In the genomic region with DNA sequence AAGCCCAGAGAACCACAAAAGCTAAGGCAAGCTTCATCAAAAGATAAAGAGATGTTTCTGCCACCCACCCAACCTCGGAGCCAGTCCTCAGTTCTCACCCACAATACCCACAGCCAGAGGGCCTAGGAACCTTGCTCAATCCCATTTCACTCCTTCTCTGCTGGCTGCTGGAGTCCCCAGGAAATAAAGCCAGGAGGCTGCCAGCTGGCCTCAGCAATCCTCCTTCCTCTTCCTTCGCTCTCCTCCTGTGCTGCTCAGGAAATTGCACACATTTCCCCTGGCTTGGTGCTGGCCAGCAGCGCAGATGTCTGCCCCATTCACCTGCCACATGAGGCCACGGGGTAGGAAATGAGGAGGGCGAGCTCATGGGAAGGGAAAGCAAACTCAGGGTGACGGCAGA, we compare ENCODE assay signal across 15 cellular contexts.
DNase-seq lines count a peak whose midpoint lies in the region; ATAC-seq, FAIRE-seq and TF ChIP-seq lines count a peak whose summit lies in the region.
"Had no signal": no experiment of that assay in that cellular context is flagged by ENCODE, and none has a peak within 500 bp of the region (broad histone marks: within the 10 kb centered on the region; RNA-seq: fewer than 3 reads in every experiment).

No MANE protein-coding gene starts in this region.

- FAIRE-seq in HepG2 (lab: Jason Lieb, UNC) = no peak

- no peaks in the 10 kb centered on the region for H3K9me3 Mint-ChIP-seq in activated CD8-positive, alpha-beta T cell treated with anti-CD3 and anti-CD28 coated beads, Interleukin-2, amount 10 ng/mL, durations not matched to agents 7 days and 5 days (ENCODE audit: insufficient read depth)
- H3K9me3 Mint-ChIP-seq: activated naive CD4-positive, alpha-beta T cell treated with anti-CD3 and anti-CD28 coated beads, Interleukin-2, amount 50 U/mL, for 72 hours had no signal

- H3K9me3 ChIP-seq in liver (ENCODE audit: control insufficient read depth in 4 of 4, low read length in 3 of 4) (no peaks in the 10 kb centered on the region), HepG2 (ENCODE audit: low read length) (no peaks in the 10 kb centered on the region), upper lobe of right lung (no peaks in the 10 kb centered on the region)
- H3K9me3 ChIP-seq: mucosa of descending colon had no signal

- no peak overlapping the region for H3K9ac ChIP-seq in liver (ENCODE audit: low read depth in 1 of 2, low read length in 2 of 2)
- no peak overlapping the region for H3K9ac ChIP-seq in HepG2 (ENCODE audit: insufficient read depth, low read depth, low read length)

- H3K4me1 ChIP-seq in liver (ENCODE audit: control insufficient read depth in 4 of 4, insufficient read depth in 4 of 4, low read length in 3 of 4) (no peaks in the 10 kb centered on the region), HepG2 (ENCODE audit: insufficient read depth, low read length) (no peaks in the 10 kb centered on the region), upper lobe of right lung (peaks cover 4% of the 10 kb centered on the region)

- no peak overlapping the region for H2AFZ ChIP-seq in HepG2 (ENCODE audit: low read length)

- H3K4me3 ChIP-seq in liver (ENCODE audit: low read depth in 1 of 3, low read length in 3 of 3) (no peak overlapping the region), HepG2 (replicated peaks in 1 of 3; ENCODE audit: insufficient read depth in 1 of 3, low read depth in 2 of 3, low read length in 3 of 3) (no peak overlapping the region), choroid plexus epithelial cell (ENCODE audit: low read depth, low read length) (no peak overlapping the region), upper lobe of right lung (no peak overlapping the region)
- H3K4me3 ChIP-seq: mucosa of descending colon had no signal

- no peak for ATAC-seq in HepG2
- peak; percentile 68 for ATAC-seq in upper lobe of right lung
- no peak for ATAC-seq in HG02884 (IDR thresholded peaks at IDR 0.05; ENCODE audit: unreplicated experiment)
- no peak for ATAC-seq in activated CD8-positive, alpha-beta T cell treated with anti-CD3 and anti-CD28 coated beads, Interleukin-2, amount 10 ng/mL, durations not matched to agents 7 days and 5 days
- no peak for ATAC-seq in GM19023 (IDR thresholded peaks at IDR 0.05; ENCODE audit: unreplicated experiment)
- ATAC-seq: activated naive CD4-positive, alpha-beta T cell treated with anti-CD3 and anti-CD28 coated beads, Interleukin-2, amount 50 U/mL, for 72 hours; mucosa of descending colon had no signal

- H3K27me3 Mint-ChIP-seq in activated CD8-positive, alpha-beta T cell treated with anti-CD3 and anti-CD28 coated beads, Interleukin-2, amount 10 ng/mL, durations not matched to agents 7 days and 5 days (ENCODE audit: low read depth) = peaks cover 11% of the 10 kb centered on the region

- intact Hi-C loops in HepG2 (cut with micrococcal nuclease; ENCODE audit: unreplicated experiment) = no loop called here
- intact Hi-C loops in upper lobe of right lung (cut with DNase I) = no loop called here

- in situ Hi-C loops in HepG2 (cut with HindIII; ENCODE audit: extremely low pct_ligation_motif_present, low pct_unique_long_range_greater_than_20kb) = no loop called here

- no peaks in the 10 kb centered on the region for H3K4me1 Mint-ChIP-seq in activated CD8-positive, alpha-beta T cell treated with anti-CD3 and anti-CD28 coated beads, Interleukin-2, amount 10 ng/mL, durations not matched to agents 7 days and 5 days (ENCODE audit: low read depth)

- H3K36me3 Mint-ChIP-seq in activated CD8-positive, alpha-beta T cell treated with anti-CD3 and anti-CD28 coated beads, Interleukin-2, amount 10 ng/mL, durations not matched to agents 7 days and 5 days (ENCODE audit: low read depth) = no peaks in the 10 kb centered on the region
- H3K36me3 Mint-ChIP-seq: activated naive CD4-positive, alpha-beta T cell treated with anti-CD3 and anti-CD28 coated beads, Interleukin-2, amount 50 U/mL, for 72 hours had no signal

- no peak for TF ChIP-seq CTCF in liver (IDR thresholded peaks at IDR 0.05; ENCODE audit: low read depth, low read length, missing input control)
- no peak for TF ChIP-seq CTCF in HepG2 (CRISPR knock-in tag; IDR thresholded peaks at IDR 0.05)
- TF ChIP-seq CTCF in choroid plexus epithelial cell (conservative IDR thresholded peaks at IDR 0.05; ENCODE audit: low read depth, low read length) = peak; percentile 16
- no peak for TF ChIP-seq CTCF in upper lobe of right lung (IDR thresholded peaks at IDR 0.05)

- no peak overlapping the region for H3K4me2 ChIP-seq in HepG2 (ENCODE audit: low read depth, low read length)

- DNase-seq in HepG2 (ENCODE audit: low spot score) (no peak), choroid plexus epithelial cell (ENCODE audit: low read depth) (peak; percentile 14), left kidney (ENCODE audit: low read depth, low spot score) (peak; percentile 4), upper lobe of right lung (no peak)
- no peak for DNase-seq in activated CD8-positive, alpha-beta T cell treated with anti-CD3 and anti-CD28 coated beads, Interleukin-2, amount 10 ng/mL, durations not matched to agents 7 days and 5 days
- DNase-seq: ACHN, COR-L47, H7 had no signal

- TF ChIP-seq RAD21 in liver (IDR thresholded peaks at IDR 0.05) = no peak
- no peak for TF ChIP-seq RAD21 in HepG2 (CRISPR knock-in tag; IDR thresholded peaks at IDR 0.05)

- WGBS in liver = 69% methylated on average over 6 of the region's 6 CpGs
- 24% methylated on average over 6 of the region's 6 CpGs for WGBS in HepG2 (ENCODE audit: low lambda C conversion rate)

- POLR2A ChIA-PET in HepG2 (lab: Yijun Ruan, JAX) = no interaction called here
- POLR2A ChIA-PET in activated CD8-positive, alpha-beta T cell treated with anti-CD3 and anti-CD28 coated beads, Interleukin-2, amount 10 ng/mL, durations not matched to agents 7 days and 5 days (lab: Charles Lee) = no interaction called here

- H3K79me2 ChIP-seq in HepG2 (ENCODE audit: insufficient read depth, low read length) = no peaks in the 10 kb centered on the region

- CTCF ChIA-PET in HepG2 (lab: Yijun Ruan, JAX; ENCODE audit: low intra/inter-chr PET ratio, low total read pairs) = no interaction called here
- CTCF ChIA-PET in activated CD8-positive, alpha-beta T cell treated with anti-CD3 and anti-CD28 coated beads, Interleukin-2, amount 10 ng/mL, durations not matched to agents 7 days and 5 days (lab: Charles Lee) = interaction anchor here (2.6 kb wide), 1 partner anchor 30 kb away, joined by 10 read pairs; no protein-coding TSS in a partner anchor

- BruUV-seq in HepG2 (replicated peaks; lab: Mats Ljungman, UMichigan) = no TSS peak

- TF ChIP-seq EP300 in HepG2 (IDR thresholded peaks at IDR 0.05; ENCODE audit: low read depth in 2 of 2, low read length in 2 of 2) = no peak
- no peak for TF ChIP-seq EP300 in HepG2 (CRISPR knock-in tag; IDR thresholded peaks at IDR 0.05; ENCODE audit: borderline replicate concordance)

- no peaks in the 10 kb centered on the region for H4K20me1 ChIP-seq in HepG2 (ENCODE audit: insufficient read depth, low read length)

- H3K4me3 Mint-ChIP-seq in activated CD8-positive, alpha-beta T cell treated with anti-CD3 and anti-CD28 coated beads, Interleukin-2, amount 10 ng/mL, durations not matched to agents 7 days and 5 days = no peak overlapping the region

- H3K36me3 ChIP-seq in liver (ENCODE audit: control insufficient read depth in 4 of 4, insufficient read depth in 3 of 4, low read depth in 1 of 4, low read length in 3 of 4) = no peaks in the 10 kb centered on the region
- no peaks in the 10 kb centered on the region for H3K36me3 ChIP-seq in HepG2 (replicated peaks in 1 of 2; ENCODE audit: control insufficient read depth in 1 of 2, insufficient read depth in 2 of 2, low read length in 2 of 2)
- H3K36me3 ChIP-seq in upper lobe of right lung = no peaks in the 10 kb centered on the region

- H3K27ac ChIP-seq in liver (ENCODE audit: low read depth in 1 of 2, low read length in 2 of 2) (no peak overlapping the region), HepG2 (ENCODE audit: extremely low read length, insufficient read depth, low read length) (no peak overlapping the region), upper lobe of right lung (no peak overlapping the region)
- H3K27ac ChIP-seq: RWPE1 had no signal

- no peak for TF ChIP-seq POLR2A in HepG2 (IDR thresholded peaks at IDR 0.05; ENCODE audit: insufficient read depth in 1 of 2, low read depth in 2 of 2, low read length in 2 of 2)

- no peak overlapping the region for H3K27ac Mint-ChIP-seq in activated CD8-positive, alpha-beta T cell treated with anti-CD3 and anti-CD28 coated beads, Interleukin-2, amount 10 ng/mL, durations not matched to agents 7 days and 5 days
- H3K27ac Mint-ChIP-seq: activated naive CD4-positive, alpha-beta T cell treated with anti-CD3 and anti-CD28 coated beads, Interleukin-2, amount 50 U/mL, for 72 hours; progenitor cell of endocrine pancreas had no signal

- H3K27me3 ChIP-seq in liver (ENCODE audit: control insufficient read depth in 4 of 4, insufficient read depth in 4 of 4, low read length in 3 of 4) = no peaks in the 10 kb centered on the region
- peaks cover 0 to 4% of the 10 kb centered on the region in 2 experiments; a peak in 4 of 5 replicates for H3K27me3 ChIP-seq in HepG2 (ENCODE audit: control insufficient read depth in 1 of 2, insufficient read depth in 2 of 2, low read length in 2 of 2)
- no peaks in the 10 kb centered on the region for H3K27me3 ChIP-seq in upper lobe of right lung

TF ChIP-seq in liver, 16 proteins besides CTCF, POLR2A, EP300 and RAD21 (continues in another document):
- TF ChIP-seq NR2F2 (IDR thresholded peaks at IDR 0.05) (peak; percentile 14), RXRA (IDR thresholded peaks at IDR 0.05) (no peak), TAF1 (conservative IDR thresholded peaks at IDR 0.05) (no peak)
- TF ChIP-seq, protein P1, sequence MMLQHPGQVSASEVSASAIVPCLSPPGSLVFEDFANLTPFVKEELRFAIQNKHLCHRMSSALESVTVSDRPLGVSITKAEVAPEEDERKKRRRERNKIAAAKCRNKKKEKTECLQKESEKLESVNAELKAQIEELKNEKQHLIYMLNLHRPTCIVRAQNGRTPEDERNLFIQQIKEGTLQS (IDR thresholded peaks at IDR 0.05) = no peak
- TF ChIP-seq, protein P2, sequence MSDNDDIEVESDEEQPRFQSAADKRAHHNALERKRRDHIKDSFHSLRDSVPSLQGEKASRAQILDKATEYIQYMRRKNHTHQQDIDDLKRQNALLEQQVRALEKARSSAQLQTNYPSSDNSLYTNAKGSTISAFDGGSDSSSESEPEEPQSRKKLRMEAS (IDR thresholded peaks at IDR 0.05) = no peak

TF ChIP-seq in HepG2, 621 proteins besides CTCF, POLR2A, EP300 and RAD21 (continues in another document):
- no peak for TF ChIP-seq NCOR1 (IDR thresholded peaks at IDR 0.05; ENCODE audit: borderline replicate concordance, low read length)
- no peak for TF ChIP-seq HNRNPLL (IDR thresholded peaks at IDR 0.05; ENCODE audit: low read depth, low read length, poor library complexity, severe bottlenecking)
- no peak for TF ChIP-seq TCF7L2 (IDR thresholded peaks at IDR 0.05; ENCODE audit: low read depth, low read length)
- TF ChIP-seq ZKSCAN5 (CRISPR knock-in tag; IDR thresholded peaks at IDR 0.05) = no peak
- TF ChIP-seq HNRNPUL1 (IDR thresholded peaks at IDR 0.05; ENCODE audit: low read depth, low read length) = no peak
- no peak for TF ChIP-seq SMAD1 (CRISPR knock-in tag; IDR thresholded peaks at IDR 0.05; ENCODE audit: borderline replicate concordance, low read depth)

Comparison
In these comparisons a context has a peak if more than half of its experiments do, and no peak if none do; other contexts are left out.
1. DNase-seq: peak in choroid plexus epithelial cell (single experiment) and left kidney (single experiment); none in HepG2 (single experiment), upper lobe of right lung (single experiment) and activated CD8-positive, alpha-beta T cell treated with anti-CD3 and anti-CD28 coated beads, Interleukin-2, amount 10 ng/mL, durations not matched to agents 7 days and 5 days (single experiment).